Comparison of ENCODE assay signal across 18 cellular contexts in genomic region chr1:77120950-77121349, GRCh38.
DNase-seq lines count a peak whose midpoint lies in the region; ATAC-seq, FAIRE-seq and TF ChIP-seq lines count a peak whose summit lies in the region.
"Had no signal": no experiment of that assay in that cellular context is flagged by ENCODE, and none has a peak within 500 bp of the region (broad histone marks: within the 10 kb centered on the region; RNA-seq: fewer than 3 reads in every experiment).

No MANE protein-coding gene starts in this region.

- no peak overlapping the region for H3K4me3 ChIP-seq in astrocyte (ENCODE audit: insufficient read depth, low read depth, low read length)
- H3K4me3 ChIP-seq: GM12878, Peyer's patch had no signal

- FAIRE-seq in astrocyte (lab: Jason Lieb, UNC), result peak; percentile 69
- FAIRE-seq: GM12878 had no signal

- no peaks in the 10 kb centered on the region for H3K9me3 Mint-ChIP-seq in astrocyte (ENCODE audit: unreplicated experiment)

- DNase-seq in NOMO-1 (lab: John Stamatoyannopoulos, UW; ENCODE audit: unreplicated experiment in 2 of 2) (peak; percentile 1 to 23), NOMO-1 treated with dmso at 0.1 percent for 144 hours (lab: John Stamatoyannopoulos, UW; ENCODE audit: unreplicated experiment) (no peak), astrocyte (ENCODE audit: low read depth) (peak; percentile 32), kidney tubule cell (ENCODE audit: low spot score) (peak; percentile 73), SHP77 treated with DMSO at 0.1 percent for 48 hours (lab: John Stamatoyannopoulos, UW) (no peak), NCI-H2171 (lab: John Stamatoyannopoulos, UW) (no peak)
- no peak for DNase-seq in stimulated activated CD4-positive, alpha-beta T cell treated with anti-CD3 and anti-CD28 coated beads, Interleukin-4, amount 100 ng/mL, for 1 hour
- DNase-seq: COR-L47, DMS153, GDM1, MV-4-11, NCI-H187, NCI-H345, NCI-H524 treated with DMSO at 0.1 percent for 48 hours, Peyer's patch had no signal

- H3K27me3 ChIP-seq in astrocyte (ENCODE audit: insufficient read depth, low read length), result no peaks in the 10 kb centered on the region
- H3K27me3 ChIP-seq: Peyer's patch had no signal

- no peaks in the 10 kb centered on the region for H3K27me3 Mint-ChIP-seq in astrocyte (ENCODE audit: low read depth, unreplicated experiment)
- H3K27me3 Mint-ChIP-seq: B cell had no signal

- no peak overlapping the region for H3K27ac ChIP-seq in astrocyte (ENCODE audit: low read depth, low read length)
- H3K27ac ChIP-seq: Peyer's patch had no signal

- no peak overlapping the region for H2AFZ ChIP-seq in astrocyte (ENCODE audit: low read depth, low read length)

- no peaks in the 10 kb centered on the region for H3K9me3 ChIP-seq in astrocyte (ENCODE audit: insufficient read depth, low read depth, low read length)
- H3K9me3 ChIP-seq: Peyer's patch had no signal

- H4K20me1 ChIP-seq in astrocyte (ENCODE audit: insufficient read depth, low read length), result no peaks in the 10 kb centered on the region

- TF ChIP-seq CTCF in astrocyte (IDR thresholded peaks at IDR 0.05; ENCODE audit: insufficient read depth, low read depth, low read length), result no peak

- no peaks in the 10 kb centered on the region for H3K36me3 ChIP-seq in astrocyte (ENCODE audit: insufficient read depth, low read length)
- H3K36me3 ChIP-seq: Peyer's patch had no signal

- H3K4me3 Mint-ChIP-seq in astrocyte (ENCODE audit: unreplicated experiment), result no peak overlapping the region
- H3K4me3 Mint-ChIP-seq: B cell had no signal

- no peaks in the 10 kb centered on the region for H3K36me3 Mint-ChIP-seq in astrocyte (ENCODE audit: low read depth, unreplicated experiment)

- no peak overlapping the region for H3K4me2 ChIP-seq in astrocyte (ENCODE audit: low read length)

- H3K9ac ChIP-seq in astrocyte (ENCODE audit: low read length), result no peak overlapping the region

- H3K4me1 ChIP-seq in astrocyte (ENCODE audit: insufficient read depth, low read length), result no peaks in the 10 kb centered on the region
- H3K4me1 ChIP-seq: Peyer's patch had no signal

- H3K27ac Mint-ChIP-seq in astrocyte (ENCODE audit: unreplicated experiment), result no peak overlapping the region
- H3K27ac Mint-ChIP-seq: B cell had no signal

- no peaks in the 10 kb centered on the region for H3K79me2 ChIP-seq in astrocyte (ENCODE audit: insufficient read depth, low read length)

- H3K4me1 Mint-ChIP-seq in astrocyte (ENCODE audit: low read depth, unreplicated experiment), result peaks cover 11% of the 10 kb centered on the region
- H3K4me1 Mint-ChIP-seq: B cell had no signal

- ATAC-seq in GM19467 (IDR thresholded peaks at IDR 0.05; ENCODE audit: unreplicated experiment), result no peak
- ATAC-seq: GM12878 had no signal

Comparison
In these comparisons a context has a peak if more than half of its experiments do, and no peak if none do; other contexts are left out.
1. DNase-seq: peak in NOMO-1 (2 of 2), astrocyte (single experiment) and kidney tubule cell (single experiment); none in NOMO-1 treated with dmso at 0.1 percent for 144 hours (single experiment), SHP77 treated with DMSO at 0.1 percent for 48 hours (single experiment), NCI-H2171 (single experiment) and stimulated activated CD4-positive, alpha-beta T cell treated with anti-CD3 and anti-CD28 coated beads, Interleukin-4, amount 100 ng/mL, for 1 hour (single experiment).